Comparison of ENCODE assay signal across 8 cellular contexts in genomic region chr1:54475357-54476230, GRCh38.
DNase-seq lines count a peak whose midpoint lies in the region; ATAC-seq and TF ChIP-seq lines count a peak whose summit lies in the region.

No MANE protein-coding gene starts in this region.

- H3K4me1 ChIP-seq in left lung (peaks cover 3 to 19% of the 10 kb centered on the region in 2 donors), thymus (ENCODE audit: control insufficient read depth, insufficient read depth, low read length) (peaks cover 72% of the 10 kb centered on the region)

- H3K27ac ChIP-seq in left lung = no peak overlapping the region
- H3K27ac ChIP-seq in thymus (ENCODE audit: low read depth) = peak overlapping the region; percentile 96

- H3K9me3 Mint-ChIP-seq in T-helper 2 cell treated with Interferon-gamma antibody and Interleukin-4, amounts not matched to agents 5 μg/mL and 100 μg/mL, for 36 hours = no peaks in the 10 kb centered on the region

- CTCF ChIA-PET in HEK293T (lab: Yijun Ruan, JAX) = interaction anchor here (0.6 kb wide), 1 partner anchor 13 kb away, joined by 3 read pairs; no protein-coding TSS in a partner anchor

- DNase-seq in T-helper 2 cell (peak in 3 of 5 experiments; percentile 17 to 61 (median 18)), activated gamma-delta T cell treated with Interleukin-2 at 50 U/mL for 16 hours (peak; percentile 56), left lung (no peak), NCI-H1092 treated with DMSO at 0.1 percent for 48 hours (lab: John Stamatoyannopoulos, UW) (no peak), HEK293T (ENCODE audit: extremely low spot score) (no peak)
- DNase-seq in T-helper 2 cell treated with Interferon-gamma antibody and Interleukin-4, amounts not matched to agents 5 μg/mL and 100 μg/mL, for 36 hours (ENCODE audit: low spot score) = no peak

- H3K36me3 ChIP-seq in left lung (no peaks in the 10 kb centered on the region), thymus (ENCODE audit: control insufficient read depth, insufficient read depth) (peaks cover 3% of the 10 kb centered on the region)

- no peaks in the 10 kb centered on the region for H3K9me3 ChIP-seq in left lung
- no peaks in the 10 kb centered on the region for H3K9me3 ChIP-seq in thymus (ENCODE audit: control insufficient read depth)

- H3K4me3 ChIP-seq in left lung = no peak overlapping the region
- H3K4me3 ChIP-seq in thymus (ENCODE audit: low read length) = peak overlapping the region; percentile 57

- H3K36me3 Mint-ChIP-seq in T-helper 2 cell treated with Interferon-gamma antibody and Interleukin-4, amounts not matched to agents 5 μg/mL and 100 μg/mL, for 36 hours (ENCODE audit: low read depth) = no peaks in the 10 kb centered on the region

- WGBS in thymus = 2% methylated on average over 27 of the region's 27 CpGs

- ATAC-seq in left lung (peak; percentile 20), HG02938 (IDR thresholded peaks at IDR 0.05; ENCODE audit: unreplicated experiment) (no peak)

- peaks cover 31% of the 10 kb centered on the region for H3K27me3 Mint-ChIP-seq in T-helper 2 cell treated with Interferon-gamma antibody and Interleukin-4, amounts not matched to agents 5 μg/mL and 100 μg/mL, for 36 hours (ENCODE audit: low read depth)

- TF ChIP-seq CTCF in left lung (IDR thresholded peaks at IDR 0.05) = no peak

- peaks cover 26% of the 10 kb centered on the region for H3K4me1 Mint-ChIP-seq in T-helper 2 cell treated with Interferon-gamma antibody and Interleukin-4, amounts not matched to agents 5 μg/mL and 100 μg/mL, for 36 hours (ENCODE audit: low read depth)

- H3K27ac Mint-ChIP-seq in T-helper 2 cell treated with Interferon-gamma antibody and Interleukin-4, amounts not matched to agents 5 μg/mL and 100 μg/mL, for 36 hours = no peak overlapping the region

- intact Hi-C loops in left lung (cut with DNase I) = no loop called here

- H3K27me3 ChIP-seq in left lung = peaks cover 5 to 33% of the 10 kb centered on the region in 2 donors
- no peaks in the 10 kb centered on the region for H3K27me3 ChIP-seq in thymus (ENCODE audit: control insufficient read depth, insufficient read depth)

- no peak overlapping the region for H3K4me3 Mint-ChIP-seq in T-helper 2 cell treated with Interferon-gamma antibody and Interleukin-4, amounts not matched to agents 5 μg/mL and 100 μg/mL, for 36 hours

- POLR2A ChIA-PET in HEK293T (lab: Yijun Ruan, JAX) = no interaction called here

TF ChIP-seq in HEK293T, 16 proteins besides CTCF, POLR2A, EP300 and RAD21:
- TF ChIP-seq FOXA1 (IDR thresholded peaks at IDR 0.05) (no peak), BHLHE40 (IDR thresholded peaks at IDR 0.05; ENCODE audit: borderline replicate concordance) (no peak), SP1 (IDR thresholded peaks at IDR 0.05) (no peak), PKNOX1 (IDR thresholded peaks at IDR 0.05) (no peak), ZNF384 (IDR thresholded peaks at IDR 0.05) (no peak), ARNT (IDR thresholded peaks at IDR 0.05) (no peak), FOXK2 (IDR thresholded peaks at IDR 0.05) (no peak), L3MBTL2 (conservative IDR thresholded peaks at IDR 0.05) (no peak), CTBP1 (IDR thresholded peaks at IDR 0.05; ENCODE audit: borderline replicate concordance) (no peak), SUZ12 (IDR thresholded peaks at IDR 0.05) (no peak), FOXM1 (IDR thresholded peaks at IDR 0.05; ENCODE audit: borderline replicate concordance) (no peak), TARDBP (IDR thresholded peaks at IDR 0.05) (no peak), LEF1 (IDR thresholded peaks at IDR 0.05; ENCODE audit: borderline replicate concordance) (no peak)

Comparison
In these comparisons a context has a peak if more than half of its experiments do, and no peak if none do; other contexts are left out.
1. DNase-seq: peak in T-helper 2 cell (3 of 5) and activated gamma-delta T cell treated with Interleukin-2 at 50 U/mL for 16 hours (single experiment); none in T-helper 2 cell treated with Interferon-gamma antibody and Interleukin-4, amounts not matched to agents 5 μg/mL and 100 μg/mL, for 36 hours (single experiment), left lung (0 of 2), NCI-H1092 treated with DMSO at 0.1 percent for 48 hours (single experiment) and HEK293T (single experiment).